In genomic region chr5:62152394-62153123, GRCh38 we compare ENCODE assay signal across 12 cellular contexts.
DNase-seq lines count a peak whose midpoint lies in the region; ATAC-seq and TF ChIP-seq lines count a peak whose summit lies in the region.
"Had no signal": no experiment of that assay in that cellular context is flagged by ENCODE, and none has a peak within 500 bp of the region (broad histone marks: within the 10 kb centered on the region; RNA-seq: fewer than 3 reads in every experiment).

No MANE protein-coding gene starts in this region.

- no peak for ATAC-seq in activated T-cell treated with anti-CD3 and anti-CD28 coated beads, Interleukin-2, amount 50 U/mL, for 4 hours

- H3K36me3 ChIP-seq in MG63 (no peaks in the 10 kb centered on the region), endodermal cell (ENCODE audit: control insufficient read depth, insufficient read depth, low read length) (no peaks in the 10 kb centered on the region), neural progenitor cell (no peaks in the 10 kb centered on the region), H7 (replicated peaks; ENCODE audit: control insufficient read depth, insufficient read depth, low read length) (no peaks in the 10 kb centered on the region)
- H3K36me3 ChIP-seq: Peyer's patch had no signal

- H3K9ac ChIP-seq in endodermal cell (ENCODE audit: extremely low read depth, low read length, poor library complexity, severe bottlenecking): no peak overlapping the region
- no peak overlapping the region for H3K9ac ChIP-seq in neural progenitor cell

- whole genome bisulfite sequencing in endodermal cell (ENCODE audit: insufficient coverage in 1 of 2, insufficient read length in 1 of 2), 2 experiments: 78 to 90% methylated on average over 3 to 4 of the region's 4 CpGs

- no peak overlapping the region for H3K4me3 Mint-ChIP-seq in endodermal cell
- no peak overlapping the region for H3K4me3 Mint-ChIP-seq in neural progenitor cell
- H3K4me3 Mint-ChIP-seq in activated T-cell treated with anti-CD3 and anti-CD28 coated beads, Interleukin-2, amount 50 U/mL, for 4 hours: no peak overlapping the region
- H3K4me3 Mint-ChIP-seq: activated naive CD8-positive, alpha-beta T cell treated with anti-CD3 and anti-CD28 coated beads for 36 hours had no signal

- H3K9me3 ChIP-seq in MG63 (peaks cover 4% of the 10 kb centered on the region; the same call in 1 of the 2 replicates), endodermal cell (ENCODE audit: control insufficient read depth, low read length) (peaks cover 27% of the 10 kb centered on the region), neural progenitor cell (ENCODE audit: low read depth) (peaks cover 10% of the 10 kb centered on the region)
- H3K9me3 ChIP-seq: Peyer's patch had no signal

- peak; percentile 71 for DNase-seq in MG63
- DNase-seq in NCI-H345 (lab: John Stamatoyannopoulos, UW): peak; percentile 90
- DNase-seq in endodermal cell: no peak
- peak; percentile 33 for DNase-seq in neural progenitor cell (ENCODE audit: low spot score)
- no peak for DNase-seq in GM19238 (ENCODE audit: insufficient read length, low spot score)
- no peak for DNase-seq in GM13976 (ENCODE audit: low spot score)
- DNase-seq in activated T-cell treated with anti-CD3 and anti-CD28 coated beads, Interleukin-2, amount 50 U/mL, for 4 hours: no peak
- DNase-seq in H7: no peak
- DNase-seq: activated CD4-positive, CD25-positive, alpha-beta regulatory T cell treated with anti-CD3 and anti-CD28 coated beads, Interleukin-2, amount 50 U/mL, for 72 hours; activated naive CD8-positive, alpha-beta T cell treated with anti-CD3 and anti-CD28 coated beads for 36 hours; Peyer's patch; stimulated activated naive CD4-positive, alpha-beta T cell had no signal

- H3K27ac Mint-ChIP-seq in endodermal cell (no peak overlapping the region), neural progenitor cell (no peak overlapping the region)
- H3K27ac Mint-ChIP-seq: activated naive CD8-positive, alpha-beta T cell treated with anti-CD3 and anti-CD28 coated beads for 36 hours had no signal

- no peak overlapping the region for H3K4me2 ChIP-seq in neural progenitor cell

- H3K4me1 Mint-ChIP-seq in endodermal cell: no peaks in the 10 kb centered on the region
- H3K4me1 Mint-ChIP-seq in neural progenitor cell: peaks cover 13% of the 10 kb centered on the region
- H3K4me1 Mint-ChIP-seq in activated T-cell treated with anti-CD3 and anti-CD28 coated beads, Interleukin-2, amount 50 U/mL, for 4 hours (ENCODE audit: low read depth): no peaks in the 10 kb centered on the region
- H3K4me1 Mint-ChIP-seq: activated naive CD8-positive, alpha-beta T cell treated with anti-CD3 and anti-CD28 coated beads for 36 hours had no signal

- H3K4me3 ChIP-seq in MG63 (no peak overlapping the region), endodermal cell (ENCODE audit: low read length) (no peak overlapping the region), neural progenitor cell (no peak overlapping the region), H7 (ENCODE audit: insufficient read depth, low read depth, low read length) (no peak overlapping the region)
- H3K4me3 ChIP-seq: Peyer's patch had no signal

- peak overlapping the region; percentile 79 for H3K27ac ChIP-seq in endodermal cell (ENCODE audit: low read depth, low read length)
- no peak overlapping the region for H3K27ac ChIP-seq in neural progenitor cell
- H3K27ac ChIP-seq: Peyer's patch had no signal

- no peaks in the 10 kb centered on the region for H3K4me1 ChIP-seq in endodermal cell (ENCODE audit: control insufficient read depth, insufficient read depth, low read length)
- H3K4me1 ChIP-seq in neural progenitor cell: peaks cover 16% of the 10 kb centered on the region
- H3K4me1 ChIP-seq: Peyer's patch had no signal

- H3K27me3 Mint-ChIP-seq in endodermal cell (ENCODE audit: insufficient read depth) (no peaks in the 10 kb centered on the region), neural progenitor cell (ENCODE audit: insufficient read depth, low read depth) (no peaks in the 10 kb centered on the region)
- H3K27me3 Mint-ChIP-seq in activated T-cell treated with anti-CD3 and anti-CD28 coated beads, Interleukin-2, amount 50 U/mL, for 4 hours (ENCODE audit: low read depth): peaks cover 18% of the 10 kb centered on the region

- TF ChIP-seq CTCF in endodermal cell (conservative IDR thresholded peaks at IDR 0.05): no peak
- TF ChIP-seq CTCF in neural progenitor cell (IDR thresholded peaks at IDR 0.05): no peak
- TF ChIP-seq CTCF in GM13976 (IDR thresholded peaks at IDR 0.05; ENCODE audit: borderline replicate concordance, control extremely low read depth, extremely low read depth, insufficient read depth, missing control alignments): no peak

- H3K36me3 Mint-ChIP-seq in endodermal cell (ENCODE audit: low read depth) (peaks cover 6% of the 10 kb centered on the region), neural progenitor cell (no peaks in the 10 kb centered on the region)
- H3K36me3 Mint-ChIP-seq in activated T-cell treated with anti-CD3 and anti-CD28 coated beads, Interleukin-2, amount 50 U/mL, for 4 hours (ENCODE audit: insufficient read depth): no peaks in the 10 kb centered on the region
- H3K36me3 Mint-ChIP-seq: activated naive CD8-positive, alpha-beta T cell treated with anti-CD3 and anti-CD28 coated beads for 36 hours had no signal

- peaks cover 36% of the 10 kb centered on the region for H3K9me3 Mint-ChIP-seq in endodermal cell
- peaks cover 25% of the 10 kb centered on the region for H3K9me3 Mint-ChIP-seq in neural progenitor cell
- H3K9me3 Mint-ChIP-seq in activated T-cell treated with anti-CD3 and anti-CD28 coated beads, Interleukin-2, amount 50 U/mL, for 4 hours: peaks cover 22% of the 10 kb centered on the region

- no peaks in the 10 kb centered on the region for H4K20me1 ChIP-seq in neural progenitor cell (ENCODE audit: low read depth)

- H3F3A ChIP-seq in neural progenitor cell (ENCODE audit: low read depth): peaks cover 11% of the 10 kb centered on the region

- no peak overlapping the region for H2AFZ ChIP-seq in neural progenitor cell (replicated peaks)

- no peaks in the 10 kb centered on the region for H3K27me3 ChIP-seq in MG63
- H3K27me3 ChIP-seq in endodermal cell (ENCODE audit: control insufficient read depth, insufficient read depth, low read length, poor library complexity, severe bottlenecking): no peaks in the 10 kb centered on the region
- H3K27me3 ChIP-seq in neural progenitor cell: no peaks in the 10 kb centered on the region
- H3K27me3 ChIP-seq in H7 (ENCODE audit: control insufficient read depth, insufficient read depth, low read length): no peaks in the 10 kb centered on the region
- H3K27me3 ChIP-seq: Peyer's patch had no signal

- H3K79me2 ChIP-seq in neural progenitor cell (ENCODE audit: low read depth): no peaks in the 10 kb centered on the region

- in situ Hi-C loops in GM13976 (cut with MboI; ENCODE audit: low sequenced_read_pairs, unreplicated experiment): no loop called here

Comparison
In these comparisons a context has a peak if more than half of its experiments do, and no peak if none do; other contexts are left out.
1. DNase-seq: peak in MG63 (single experiment), NCI-H345 (single experiment) and neural progenitor cell (single experiment); none in endodermal cell (single experiment), GM19238 (single experiment), GM13976 (single experiment), activated T-cell treated with anti-CD3 and anti-CD28 coated beads, Interleukin-2, amount 50 U/mL, for 4 hours (single experiment) and H7 (single experiment).